In the genomic region with DNA sequence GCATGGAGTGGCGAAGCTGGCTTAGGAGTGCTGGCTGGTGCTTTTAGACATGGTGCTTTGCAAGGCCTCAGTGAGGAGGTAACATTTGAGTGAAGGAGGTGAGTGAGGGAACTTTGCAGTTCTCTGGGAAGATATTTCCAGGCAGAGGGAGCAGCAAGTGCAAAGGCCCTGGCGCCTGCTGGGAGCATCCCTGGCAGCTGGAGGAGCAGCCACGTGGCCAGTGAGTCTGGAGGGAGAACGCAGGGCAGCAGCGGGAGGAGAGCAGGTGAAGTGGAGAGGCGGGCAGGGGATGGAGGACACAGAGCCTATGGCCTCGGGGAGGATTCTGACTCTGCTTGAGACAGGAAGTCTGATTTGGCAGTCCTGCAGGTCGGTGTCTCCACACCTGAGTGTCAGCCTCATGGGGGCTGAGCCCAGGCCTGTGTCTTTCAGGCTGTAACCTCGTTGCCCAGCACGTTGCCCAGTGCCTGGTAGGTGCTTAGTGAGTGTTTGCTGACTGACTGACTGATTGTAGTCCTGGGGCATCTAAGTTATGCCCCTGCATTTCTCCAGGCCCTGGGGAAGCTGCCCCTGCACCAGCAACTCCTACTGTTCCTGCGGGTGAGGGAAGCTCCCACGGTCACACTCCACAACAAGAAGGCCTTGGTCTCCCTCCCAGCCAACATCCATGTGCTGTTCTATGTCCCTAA, we compare ENCODE assay signal across 41 cellular contexts. TPM values are rescaled to one million over a fixed set of nuclear protein-coding genes. Genes with fewer than 3 reads are reported as not detected.
"Had no signal": no experiment of that assay in that cellular context is flagged by ENCODE, and none has a peak within 500 bp of the region (broad histone marks: within the 10 kb centered on the region; RNA-seq: fewer than 3 reads in every experiment).

No MANE protein-coding gene starts in this region.

- H3K4me1 ChIP-seq: ascending aorta, Peyer's patch had no signal

- H3K36me3 Mint-ChIP-seq: activated CD4-positive, alpha-beta memory T cell treated with anti-CD3 and anti-CD28 coated beads for 36 hours; activated naive CD4-positive, alpha-beta T cell treated with anti-CD3 and anti-CD28 coated beads, Interleukin-2, amount 10 ng/mL, durations not matched to agents 7 days and 5 days; activated naive CD8-positive, alpha-beta T cell treated with anti-CD3 and anti-CD28 coated beads, Interleukin-2, amount 10 ng/mL, durations not matched to agents 7 days and 5 days; T-cell had no signal

- H3K27ac Mint-ChIP-seq: activated B cell treated with CpG ODN at 0.5 μM for 24 hours; activated CD4-positive, alpha-beta memory T cell treated with anti-CD3 and anti-CD28 coated beads for 36 hours; activated naive CD4-positive, alpha-beta T cell treated with anti-CD3 and anti-CD28 coated beads, Interleukin-2, amount 10 ng/mL, durations not matched to agents 7 days and 5 days; activated naive CD8-positive, alpha-beta T cell treated with anti-CD3 and anti-CD28 coated beads, Interleukin-2, amount 10 ng/mL, durations not matched to agents 7 days and 5 days; T-cell had no signal

- H3K4me1 Mint-ChIP-seq: activated B cell treated with CpG ODN at 0.5 μM for 24 hours; activated naive CD4-positive, alpha-beta T cell treated with anti-CD3 and anti-CD28 coated beads, Interleukin-2, amount 10 ng/mL, durations not matched to agents 7 days and 5 days; activated naive CD8-positive, alpha-beta T cell treated with anti-CD3 and anti-CD28 coated beads, Interleukin-2, amount 10 ng/mL, durations not matched to agents 7 days and 5 days had no signal

- H3K27ac ChIP-seq: ascending aorta, cardiac muscle cell, Peyer's patch, VCaP had no signal

- DNase-seq: activated B cell treated with CpG ODN at 0.5 μM for 24 hours; activated CD4-positive, alpha-beta memory T cell treated with anti-CD3 and anti-CD28 coated beads for 36 hours; activated CD4-positive, alpha-beta T cell treated with anti-CD3 and anti-CD28 coated beads for 4 hours; activated CD4-positive, alpha-beta T cell treated with anti-CD3 and anti-CD28 coated beads, Interleukin-2, amount 50 U/mL, for 1 hour; activated CD4-positive, CD25-positive, alpha-beta regulatory T cell treated with anti-CD3 and anti-CD28 coated beads, Interleukin-2, amount 50 U/mL, for 72 hours; activated CD8-positive, alpha-beta memory T cell treated with anti-CD3 and anti-CD28 coated beads, Interleukin-2, amount 50 U/mL, for 4 hours; activated effector memory CD4-positive, alpha-beta T cell treated with Interleukin-2 at 50 U/mL for 16 hours; activated naive CD4-positive, alpha-beta T cell treated with anti-CD3 and anti-CD28 coated beads, Interleukin-2, amount 10 ng/mL, durations not matched to agents 7 days and 5 days; activated naive CD8-positive, alpha-beta T cell treated with anti-CD3 and anti-CD28 coated beads, Interleukin-2, amount 10 ng/mL, durations not matched to agents 7 days and 5 days; activated T-cell treated with anti-CD3 and anti-CD28 coated beads for 4 hours; activated T-cell treated with anti-CD3 and anti-CD28 coated beads, Interleukin-2, amount 50 U/mL, for 48 hours; amygdala; KG1; MM.1S; MV-4-11; NCI-H1092; NCI-H1436 treated with DMSO at 0.1 percent for 48 hours; NCI-H1694 treated with DMSO at 0.1 percent for 48 hours; NCI-H2029; NCI-H2107; NCI-H2171; NCI-H510A; NCI-H526; NCI-H748 treated with DMSO at 0.1 percent for 48 hours; NK-92 treated with Interleukin-12 subunit alpha and Interleukin-12 subunit beta, amount 100 ng/mL, for 24 hours; PC-3; Peyer's patch; RPMI8226; SIG-M5; T-cell; T-helper 2 cell; T-helper 9 cell had no signal

- H3K9me3 Mint-ChIP-seq: activated B cell treated with CpG ODN at 0.5 μM for 24 hours; activated CD4-positive, alpha-beta memory T cell treated with anti-CD3 and anti-CD28 coated beads for 36 hours; activated naive CD4-positive, alpha-beta T cell treated with anti-CD3 and anti-CD28 coated beads, Interleukin-2, amount 10 ng/mL, durations not matched to agents 7 days and 5 days; activated naive CD8-positive, alpha-beta T cell treated with anti-CD3 and anti-CD28 coated beads, Interleukin-2, amount 10 ng/mL, durations not matched to agents 7 days and 5 days; central memory CD8-positive, alpha-beta T cell; T-cell had no signal

- H3K36me3 ChIP-seq: ascending aorta, cardiac muscle cell, Peyer's patch had no signal

- H3K27me3 ChIP-seq: ascending aorta, cardiac muscle cell, Peyer's patch had no signal

- H3K27me3 Mint-ChIP-seq: activated B cell treated with CpG ODN at 0.5 μM for 24 hours; activated CD4-positive, alpha-beta memory T cell treated with anti-CD3 and anti-CD28 coated beads for 36 hours; central memory CD8-positive, alpha-beta T cell; T-cell had no signal

- H3K9me3 ChIP-seq: ascending aorta, Peyer's patch had no signal

- H3K4me3 ChIP-seq: ascending aorta, cardiac muscle cell, Peyer's patch had no signal

- ATAC-seq: PC-3, Right ventricle myocardium inferior, SK-N-SH treated with all-trans-retinoic acid at 6 μM for 48 hours, T-cell had no signal

- H3K4me3 Mint-ChIP-seq: activated B cell treated with CpG ODN at 0.5 μM for 24 hours; activated CD4-positive, alpha-beta memory T cell treated with anti-CD3 and anti-CD28 coated beads for 36 hours; activated naive CD4-positive, alpha-beta T cell treated with anti-CD3 and anti-CD28 coated beads, Interleukin-2, amount 10 ng/mL, durations not matched to agents 7 days and 5 days; activated naive CD8-positive, alpha-beta T cell treated with anti-CD3 and anti-CD28 coated beads, Interleukin-2, amount 10 ng/mL, durations not matched to agents 7 days and 5 days; central memory CD8-positive, alpha-beta T cell; T-cell had no signal

RNA-seq across cellular contexts. Expression of gene BPIFB4, which starts 11.0 kb away (rescaled TPM):
- total RNA-seq: activated B cell treated with CpG ODN at 0.5 μM for 24 hours; activated CD4-positive, alpha-beta memory T cell treated with anti-CD3 and anti-CD28 coated beads for 36 hours; activated naive CD8-positive, alpha-beta T cell treated with anti-CD3 and anti-CD28 coated beads, Interleukin-2, amount 10 ng/mL, durations not matched to agents 7 days and 5 days; ascending aorta; cardiac muscle cell; LHCN-M2; PC-3; Peyer's patch; Right ventricle myocardium inferior; SK-MEL-5; T-cell had no signal
- polyA plus RNA-seq: cardiac muscle cell had no signal

RNA-seq across cellular contexts. Expression of gene BPIFB3, which starts 14.7 kb away (rescaled TPM):
- total RNA-seq: activated B cell treated with CpG ODN at 0.5 μM for 24 hours; activated CD4-positive, alpha-beta memory T cell treated with anti-CD3 and anti-CD28 coated beads for 36 hours; activated naive CD8-positive, alpha-beta T cell treated with anti-CD3 and anti-CD28 coated beads, Interleukin-2, amount 10 ng/mL, durations not matched to agents 7 days and 5 days; ascending aorta; cardiac muscle cell; LHCN-M2; PC-3; Peyer's patch; Right ventricle myocardium inferior; SK-MEL-5; T-cell had no signal
- polyA plus RNA-seq: adipose tissue, cardiac muscle cell had no signal

RNA-seq across cellular contexts. Expression of gene BPIFB6, which starts 36.9 kb away (rescaled TPM):
- total RNA-seq: activated B cell treated with CpG ODN at 0.5 μM for 24 hours; activated CD4-positive, alpha-beta memory T cell treated with anti-CD3 and anti-CD28 coated beads for 36 hours; activated naive CD8-positive, alpha-beta T cell treated with anti-CD3 and anti-CD28 coated beads, Interleukin-2, amount 10 ng/mL, durations not matched to agents 7 days and 5 days; ascending aorta; cardiac muscle cell; LHCN-M2; PC-3; Peyer's patch; Right ventricle myocardium inferior; SK-MEL-5; T-cell had no signal
- polyA plus RNA-seq: adipose tissue, cardiac muscle cell had no signal
